In genomic region chr1:87981810-87982209, GRCh38 we compare ENCODE assay signal across 1 cellular context.
TF ChIP-seq lines count a peak whose summit lies in the region.

No MANE protein-coding gene starts in this region.

TF ChIP-seq in HCT116, 20 proteins besides CTCF, POLR2A, EP300 and RAD21:
- no peak for TF ChIP-seq ZBTB33 (IDR thresholded peaks at IDR 0.05; ENCODE audit: extremely low read depth, insufficient replicate concordance, low read length)
- 0 out of 2 replicates have a peak, but pooled peaks have one; percentile 19 for TF ChIP-seq CEBPB (IDR thresholded peaks at IDR 0.05; ENCODE audit: low read depth)
- TF ChIP-seq REST (IDR thresholded peaks at IDR 0.05; ENCODE audit: low read depth) = no peak
- no peak for TF ChIP-seq ELF1 (IDR thresholded peaks at IDR 0.05; ENCODE audit: borderline replicate concordance, low read depth)
- no peak for TF ChIP-seq EZH2 (IDR thresholded peaks at IDR 0.05)
- TF ChIP-seq CBX3 (IDR thresholded peaks at IDR 0.05; ENCODE audit: low read depth) = no peak
- TF ChIP-seq SRF (IDR thresholded peaks at IDR 0.05; ENCODE audit: low read depth) = no peak
